In genomic region chr17:59401725-59402124, GRCh38 we compare ENCODE assay signal across 28 cellular contexts.
DNase-seq lines count a peak whose midpoint lies in the region; ATAC-seq and TF ChIP-seq lines count a peak whose summit lies in the region.
"Had no signal": no experiment of that assay in that cellular context is flagged by ENCODE, and none has a peak within 500 bp of the region (broad histone marks: within the 10 kb centered on the region; RNA-seq: fewer than 3 reads in every experiment).

No MANE protein-coding gene starts in this region.

- H3K36me3 Mint-ChIP-seq in activated CD8-positive, alpha-beta T cell treated with anti-CD3 and anti-CD28 coated beads, Interleukin-2, amount 10 ng/mL, durations not matched to agents 7 days and 5 days (ENCODE audit: low read depth), result peaks cover 17% of the 10 kb centered on the region

- no peak overlapping the region for H3K4me3 ChIP-seq in left ventricle myocardium inferior
- no peak overlapping the region for H3K4me3 ChIP-seq in adipocyte (ENCODE audit: low read length)
- H3K4me3 ChIP-seq in liver (ENCODE audit: low read depth in 1 of 3, low read length in 3 of 3), result no peak overlapping the region
- H3K4me3 ChIP-seq: BLaER1 treated with 17β-estradiol and CSF1 and Interleukin-3, amounts not matched to agents 10 nM and 100 nM; SJSA1; vagina had no signal

- H3K27me3 ChIP-seq in left ventricle myocardium inferior (ENCODE audit: low read depth), result no peaks in the 10 kb centered on the region
- H3K27me3 ChIP-seq in adipocyte (replicated peaks; ENCODE audit: control insufficient read depth, insufficient read depth, low read length), result no peaks in the 10 kb centered on the region
- H3K27me3 ChIP-seq in liver (ENCODE audit: control insufficient read depth in 4 of 4, insufficient read depth in 4 of 4, low read length in 3 of 4), result no peaks in the 10 kb centered on the region
- H3K27me3 ChIP-seq: BLaER1 treated with 17β-estradiol and CSF1 and Interleukin-3, amounts not matched to agents 10 nM and 100 nM; SJSA1; vagina had no signal

- H3K9me3 ChIP-seq in left ventricle myocardium inferior (replicated peaks), result no peaks in the 10 kb centered on the region
- H3K9me3 ChIP-seq in adipocyte (ENCODE audit: control insufficient read depth, low read length), result no peaks in the 10 kb centered on the region
- H3K9me3 ChIP-seq in liver (ENCODE audit: control insufficient read depth in 4 of 4, low read length in 3 of 4), result no peaks in the 10 kb centered on the region
- H3K9me3 ChIP-seq: BLaER1 treated with 17β-estradiol and CSF1 and Interleukin-3, amounts not matched to agents 10 nM and 100 nM; SJSA1; vagina had no signal

- H3K4me1 Mint-ChIP-seq in activated CD8-positive, alpha-beta T cell treated with anti-CD3 and anti-CD28 coated beads, Interleukin-2, amount 10 ng/mL, durations not matched to agents 7 days and 5 days (ENCODE audit: low read depth), result peaks cover 5% of the 10 kb centered on the region

- TF ChIP-seq RAD21 in liver (IDR thresholded peaks at IDR 0.05), result peak in 1 of 2 donors; percentile 31

- intact Hi-C loops in left ventricle myocardium inferior (cut with micrococcal nuclease) (no loop called here), Right ventricle myocardium superior (cut with DNase I) (no loop called here)

- no peak overlapping the region for H3K4me3 Mint-ChIP-seq in activated CD8-positive, alpha-beta T cell treated with anti-CD3 and anti-CD28 coated beads, Interleukin-2, amount 10 ng/mL, durations not matched to agents 7 days and 5 days
- H3K4me3 Mint-ChIP-seq: activated naive CD4-positive, alpha-beta T cell treated with anti-CD3 and anti-CD28 coated beads for 36 hours; activated T-cell treated with anti-CD3 and anti-CD28 coated beads, Interleukin-2, amount 50 U/mL, for 72 hours; dendritic cell treated with granulocyte-macrophage colony-stimulating factor and Interleukin-4, amounts not matched to agents 40 ng/mL and 50 ng/mL, for 4 days; naive thymus-derived CD4-positive, alpha-beta T cell; T-helper 1 cell treated with Interleukin-12 subunit alpha and Interleukin-12 subunit beta and Interleukin-4 antibody, amounts not matched to agents 30 μg/mL and 1 μg/mL, for 36 hours had no signal

- WGBS in liver, result 38% methylated on average over 1 of the region's 1 CpG

- H3K27ac ChIP-seq in left ventricle myocardium inferior (replicated peaks) (peak overlapping the region; percentile 74), liver (ENCODE audit: low read depth in 1 of 2, low read length in 2 of 2) (no peak overlapping the region), substantia nigra (ENCODE audit: low read depth, low read length, poor library complexity, severe bottlenecking) (peak overlapping the region; percentile 61)
- H3K27ac ChIP-seq: BLaER1 treated with 17β-estradiol and CSF1 and Interleukin-3, amounts not matched to agents 10 nM and 100 nM; SJSA1 had no signal

- H3K36me3 ChIP-seq in left ventricle myocardium inferior (peaks cover 46% of the 10 kb centered on the region), adipocyte (ENCODE audit: control insufficient read depth, insufficient read depth, low read length, severe bottlenecking) (peaks cover 58% of the 10 kb centered on the region), liver (ENCODE audit: control insufficient read depth in 4 of 4, insufficient read depth in 3 of 4, low read depth in 1 of 4, low read length in 3 of 4) (peaks cover 4 to 31% (median 17%) of the 10 kb centered on the region in 4 donors)
- H3K36me3 ChIP-seq: SJSA1 had no signal

- H3K4me1 ChIP-seq in left ventricle myocardium inferior, result peaks cover 78% of the 10 kb centered on the region
- H3K4me1 ChIP-seq in adipocyte (ENCODE audit: control insufficient read depth, insufficient read depth, low read length), result peaks cover 36% of the 10 kb centered on the region
- H3K4me1 ChIP-seq in liver (ENCODE audit: control insufficient read depth in 4 of 4, insufficient read depth in 4 of 4, low read length in 3 of 4), result peaks cover 0 to 21% (median 15%) of the 10 kb centered on the region in 4 donors
- H3K4me1 ChIP-seq: SJSA1 had no signal

- ATAC-seq in Right ventricle myocardium superior (ENCODE audit: poor library complexity), result no peak
- no peak for ATAC-seq in GM21423 (IDR thresholded peaks at IDR 0.05; ENCODE audit: unreplicated experiment)
- no peak for ATAC-seq in activated CD8-positive, alpha-beta T cell treated with anti-CD3 and anti-CD28 coated beads, Interleukin-2, amount 10 ng/mL, durations not matched to agents 7 days and 5 days
- ATAC-seq: activated T-cell treated with anti-CD3 and anti-CD28 coated beads, Interleukin-2, amount 50 U/mL, for 72 hours; naive thymus-derived CD4-positive, alpha-beta T cell; Panc1 had no signal

- H3K9ac ChIP-seq in adipocyte (ENCODE audit: low read length) (peak overlapping the region; percentile 81), liver (ENCODE audit: low read depth in 1 of 2, low read length in 2 of 2) (no peak overlapping the region)
- H3K9ac ChIP-seq: BLaER1 treated with 17β-estradiol and CSF1 and Interleukin-3, amounts not matched to agents 10 nM and 100 nM had no signal

- no peaks in the 10 kb centered on the region for H3K27me3 Mint-ChIP-seq in activated CD8-positive, alpha-beta T cell treated with anti-CD3 and anti-CD28 coated beads, Interleukin-2, amount 10 ng/mL, durations not matched to agents 7 days and 5 days (ENCODE audit: low read depth)
- H3K27me3 Mint-ChIP-seq: dendritic cell treated with granulocyte-macrophage colony-stimulating factor and Interleukin-4, amounts not matched to agents 40 ng/mL and 50 ng/mL, for 4 days; naive thymus-derived CD4-positive, alpha-beta T cell had no signal

- H3K27ac Mint-ChIP-seq in activated CD8-positive, alpha-beta T cell treated with anti-CD3 and anti-CD28 coated beads, Interleukin-2, amount 10 ng/mL, durations not matched to agents 7 days and 5 days, result no peak overlapping the region
- H3K27ac Mint-ChIP-seq: activated naive CD4-positive, alpha-beta T cell treated with anti-CD3 and anti-CD28 coated beads for 36 hours; activated T-cell treated with anti-CD3 and anti-CD28 coated beads, Interleukin-2, amount 50 U/mL, for 72 hours; dendritic cell treated with granulocyte-macrophage colony-stimulating factor and Interleukin-4, amounts not matched to agents 40 ng/mL and 50 ng/mL, for 4 days; T-helper 1 cell treated with Interleukin-12 subunit alpha and Interleukin-12 subunit beta and Interleukin-4 antibody, amounts not matched to agents 30 μg/mL and 1 μg/mL, for 36 hours had no signal

- DNase-seq in left ventricle myocardium inferior (no peak), Right ventricle myocardium superior (no peak), adipocyte (ENCODE audit: low read depth) (no peak), substantia nigra (lab: John Stamatoyannopoulos, UW) (no peak)
- no peak for DNase-seq in activated CD8-positive, alpha-beta memory T cell treated with anti-CD3 and anti-CD28 coated beads, Interleukin-2, amount 50 U/mL, for 48 hours
- no peak for DNase-seq in activated CD8-positive, alpha-beta T cell treated with anti-CD3 and anti-CD28 coated beads, Interleukin-2, amount 10 ng/mL, durations not matched to agents 7 days and 5 days
- DNase-seq: activated CD4-positive, alpha-beta T cell treated with anti-CD3 and anti-CD28 coated beads for 48 hours; activated naive CD4-positive, alpha-beta T cell treated with anti-CD3 and anti-CD28 coated beads for 36 hours; activated T-cell treated with anti-CD3 and anti-CD28 coated beads, Interleukin-2, amount 50 U/mL, for 72 hours; amniotic stem cell; mesenchymal stem cell; naive thymus-derived CD4-positive, alpha-beta T cell; NCI-H1105; NCI-H2029 treated with DMSO at 0.1 percent for 48 hours; NCI-H446; NK-92 treated with Interleukin-12 subunit alpha and Interleukin-12 subunit beta, amount 100 ng/mL, for 24 hours; occipital lobe; retina; stimulated activated CD4-positive, alpha-beta T cell treated with anti-CD3 and anti-CD28 coated beads, Interleukin-4, amount 100 ng/mL, for 24 hours; stimulated activated naive CD4-positive, alpha-beta T cell had no signal

- TF ChIP-seq CTCF in left ventricle myocardium inferior (IDR thresholded peaks at IDR 0.05; ENCODE audit: borderline replicate concordance) (no peak), liver (IDR thresholded peaks at IDR 0.05; ENCODE audit: low read depth, low read length, missing input control) (no peak)

- CTCF ChIA-PET in activated CD8-positive, alpha-beta T cell treated with anti-CD3 and anti-CD28 coated beads, Interleukin-2, amount 10 ng/mL, durations not matched to agents 7 days and 5 days (lab: Charles Lee), result interaction anchor here (1.2 to 1.3 kb wide), 2 partner anchors 40 to 72 kb away, joined by 3 read pairs; no protein-coding TSS in a partner anchor

- H3K9me3 Mint-ChIP-seq in activated CD8-positive, alpha-beta T cell treated with anti-CD3 and anti-CD28 coated beads, Interleukin-2, amount 10 ng/mL, durations not matched to agents 7 days and 5 days (ENCODE audit: insufficient read depth), result no peaks in the 10 kb centered on the region
- H3K9me3 Mint-ChIP-seq: activated naive CD4-positive, alpha-beta T cell treated with anti-CD3 and anti-CD28 coated beads for 36 hours; activated T-cell treated with anti-CD3 and anti-CD28 coated beads, Interleukin-2, amount 50 U/mL, for 72 hours; dendritic cell treated with granulocyte-macrophage colony-stimulating factor and Interleukin-4, amounts not matched to agents 40 ng/mL and 50 ng/mL, for 4 days; naive thymus-derived CD4-positive, alpha-beta T cell; T-helper 1 cell treated with Interleukin-12 subunit alpha and Interleukin-12 subunit beta and Interleukin-4 antibody, amounts not matched to agents 30 μg/mL and 1 μg/mL, for 36 hours had no signal

- POLR2A ChIA-PET in activated CD8-positive, alpha-beta T cell treated with anti-CD3 and anti-CD28 coated beads, Interleukin-2, amount 10 ng/mL, durations not matched to agents 7 days and 5 days (lab: Charles Lee), result no interaction called here

TF ChIP-seq in liver, 16 proteins besides CTCF, POLR2A, EP300 and RAD21:
- peak; percentile 11 for TF ChIP-seq SP1 (IDR thresholded peaks at IDR 0.05)
- peak; percentile 21 to 30 for TF ChIP-seq HNF4A (conservative IDR thresholded peaks at IDR 0.05)
- TF ChIP-seq GABPA (IDR thresholded peaks at IDR 0.05 in 1 of 2, conservative IDR thresholded peaks at IDR 0.05 in 1 of 2), result no peak
- no peak for TF ChIP-seq YY1 (IDR thresholded peaks at IDR 0.05)
- TF ChIP-seq HNF4G (IDR thresholded peaks at IDR 0.05), result no peak

Comparison
In these comparisons a context has a peak if more than half of its experiments do, and no peak if none do; other contexts are left out.
1. H3K27ac ChIP-seq: peak in left ventricle myocardium inferior (single experiment) and substantia nigra (single experiment); none in liver (0 of 2).